ENCODE assay signal across 10 cellular contexts in genomic region chr11:128714881-128715280, GRCh38. TPM values are rescaled to one million over a fixed set of nuclear protein-coding genes. Genes with fewer than 3 reads are reported as not detected.
DNase-seq lines count a peak whose midpoint lies in the region; ATAC-seq and TF ChIP-seq lines count a peak whose summit lies in the region.
"Had no signal": no experiment of that assay in that cellular context is flagged by ENCODE, and none has a peak within 500 bp of the region (broad histone marks: within the 10 kb centered on the region; RNA-seq: fewer than 3 reads in every experiment).

No MANE protein-coding gene starts in this region.

- intact Hi-C loops in heart left ventricle (cut with DNase I) (loop anchor here in 1 of 10 donors (2.0 kb wide), 1 partner anchor 20 kb away; the partner anchor contains the start of gene FLI1), Right ventricle myocardium superior (cut with DNase I) (no loop called here), activated B cell treated with CpG ODN at 0.5 μM for 24 hours (cut with micrococcal nuclease) (loop anchor here (5.0 kb wide), 1 partner anchor 42 kb away; no protein-coding TSS in a partner anchor), A673 (cut with micrococcal nuclease; ENCODE audit: unreplicated experiment) (no loop called here), lower leg skin (cut with DNase I; ENCODE audit: low total_unique reads) (no loop called here)

- peak overlapping the region; percentile 98 for H3K27ac Mint-ChIP-seq in activated B cell treated with CpG ODN at 0.5 μM for 24 hours
- H3K27ac Mint-ChIP-seq in type B pancreatic cell: peak overlapping the region; percentile 98

- no peaks in the 10 kb centered on the region for H3K27me3 Mint-ChIP-seq in activated B cell treated with CpG ODN at 0.5 μM for 24 hours
- peaks cover 3% of the 10 kb centered on the region for H3K27me3 Mint-ChIP-seq in type B pancreatic cell

- peaks cover 9 to 99% (median 76%) of the 10 kb centered on the region in 12 donors for H3K4me1 ChIP-seq in heart left ventricle
- peaks cover 11 to 51% (median 20%) of the 10 kb centered on the region in 3 donors for H3K4me1 ChIP-seq in gastroesophageal sphincter
- no peaks in the 10 kb centered on the region for H3K4me1 ChIP-seq in A673 (ENCODE audit: insufficient read depth, low read length, poor library complexity, severe bottlenecking)

- ATAC-seq in heart left ventricle (no peak), Right ventricle myocardium superior (ENCODE audit: poor library complexity) (no peak), activated B cell treated with CpG ODN at 0.5 μM for 24 hours (ENCODE audit: low read depth) (no peak), gastroesophageal sphincter (no peak), GM21367 (IDR thresholded peaks at IDR 0.05; ENCODE audit: unreplicated experiment) (no peak)

- 70 to 83% (median 76%) methylated on average over 9 of the region's 9 CpGs for WGBS in heart left ventricle, 4 donors
- 39 to 80% methylated on average over 1 to 3 of the region's 9 CpGs for WGBS in gastroesophageal sphincter (ENCODE audit: low coverage in 1 of 2), 2 donors
- WGBS in lower leg skin, 2 donors: 69% methylated on average over 9 of the region's 9 CpGs

- H3K4me1 Mint-ChIP-seq in activated B cell treated with CpG ODN at 0.5 μM for 24 hours (peaks cover 97% of the 10 kb centered on the region), type B pancreatic cell (ENCODE audit: unreplicated experiment) (peaks cover 52% of the 10 kb centered on the region)

- H3K27ac ChIP-seq in heart left ventricle: peak overlapping the region; percentile 36 to 95 (median 72)
- H3K27ac ChIP-seq in gastroesophageal sphincter: peak overlapping the region in 3 of 4 donors; percentile 64 to 75 (median 73)
- no peak overlapping the region for H3K27ac ChIP-seq in A673 (ENCODE audit: low read depth, low read length, poor library complexity, severe bottlenecking)

- no peaks in the 10 kb centered on the region for H3K27me3 ChIP-seq in heart left ventricle
- no peaks in the 10 kb centered on the region for H3K27me3 ChIP-seq in gastroesophageal sphincter
- H3K27me3 ChIP-seq in A673 (replicated peaks; ENCODE audit: insufficient read depth, low read depth, low read length, poor library complexity): peaks cover 24% of the 10 kb centered on the region

- H3K36me3 ChIP-seq in heart left ventricle (no peaks in the 10 kb centered on the region), gastroesophageal sphincter (no peaks in the 10 kb centered on the region), A673 (ENCODE audit: insufficient read depth, low read length, poor library complexity, severe bottlenecking) (no peaks in the 10 kb centered on the region)

- no peaks in the 10 kb centered on the region for H3K9me3 Mint-ChIP-seq in activated B cell treated with CpG ODN at 0.5 μM for 24 hours
- peaks cover 9% of the 10 kb centered on the region for H3K9me3 Mint-ChIP-seq in type B pancreatic cell

- TF ChIP-seq EP300 in gastroesophageal sphincter (IDR thresholded peaks at IDR 0.05): no peak

- CTCF ChIA-PET in activated B cell treated with CpG ODN at 0.5 μM for 24 hours (lab: Charles Lee): interaction anchor here (1.0 to 1.7 kb wide), 2 partner anchors 40 to 543 kb away, joined by 3 to 4 read pairs; no protein-coding TSS in a partner anchor
- CTCF ChIA-PET in A673 (lab: Charles Lee): no interaction called here

- H3K4me3 ChIP-seq in heart left ventricle (no peak overlapping the region), gastroesophageal sphincter (no peak overlapping the region), A673 (ENCODE audit: low read depth, low read length, poor library complexity, severe bottlenecking) (no peak overlapping the region), lower leg skin (ENCODE audit: low read depth, poor library complexity, severe bottlenecking) (no peak overlapping the region)

- no peak for DNase-seq in heart left ventricle
- DNase-seq in Right ventricle myocardium superior: no peak
- DNase-seq in activated B cell treated with CpG ODN at 0.5 μM for 24 hours: no peak
- no peak for DNase-seq in type B pancreatic cell (ENCODE audit: extremely low spot score, unreplicated experiment)
- no peak for DNase-seq in A673 (ENCODE audit: low spot score)
- DNase-seq in lower leg skin (ENCODE audit: low spot score in 2 of 2): no peak
- DNase-seq: activated gamma-delta T cell treated with Interleukin-2 at 50 U/mL for 16 hours; stimulated activated CD4-positive, alpha-beta T cell treated with anti-CD3 and anti-CD28 coated beads, Interleukin-4, amount 100 ng/mL, for 4 hours had no signal

- no peak for TF ChIP-seq POLR2A in heart left ventricle (IDR thresholded peaks at IDR 0.05)
- TF ChIP-seq POLR2A in gastroesophageal sphincter (IDR thresholded peaks at IDR 0.05): no peak
- TF ChIP-seq POLR2A in lower leg skin (IDR thresholded peaks at IDR 0.05): no peak

- no TSS peak for BruUV-seq in A673 (replicated peaks; lab: Mats Ljungman, UMichigan)

- H3K4me3 Mint-ChIP-seq in activated B cell treated with CpG ODN at 0.5 μM for 24 hours (no peak overlapping the region), type B pancreatic cell (peak overlapping the region; percentile 58)

- H3K36me3 Mint-ChIP-seq in activated B cell treated with CpG ODN at 0.5 μM for 24 hours (ENCODE audit: low read depth): peaks cover 11% of the 10 kb centered on the region
- H3K36me3 Mint-ChIP-seq in type B pancreatic cell: peaks cover 15% of the 10 kb centered on the region

- no peak for TF ChIP-seq CTCF in heart left ventricle (IDR thresholded peaks at IDR 0.05)
- no peak for TF ChIP-seq CTCF in activated B cell treated with CpG ODN at 0.5 μM for 24 hours (IDR thresholded peaks at IDR 0.05)
- TF ChIP-seq CTCF in gastroesophageal sphincter (IDR thresholded peaks at IDR 0.05): no peak
- TF ChIP-seq CTCF in type B pancreatic cell (conservative IDR thresholded peaks at IDR 0.05): no peak
- TF ChIP-seq CTCF in A673 (conservative IDR thresholded peaks at IDR 0.05; ENCODE audit: low read depth, low read length): no peak
- no peak for TF ChIP-seq CTCF in lower leg skin (IDR thresholded peaks at IDR 0.05)

- POLR2A ChIA-PET in activated B cell treated with CpG ODN at 0.5 μM for 24 hours (lab: Charles Lee): interaction anchor here (0.6 to 3.6 kb wide), 6 partner anchors 11 to 243 kb away, joined by 3 to 25 read pairs (median 5); partner anchors contain the start of gene FLI1
- POLR2A ChIA-PET in A673 (lab: Charles Lee; ENCODE audit: low non-redundant PET): no interaction called here

- H3K9me3 ChIP-seq in heart left ventricle: no peaks in the 10 kb centered on the region
- no peaks in the 10 kb centered on the region for H3K9me3 ChIP-seq in gastroesophageal sphincter
- H3K9me3 ChIP-seq in A673 (ENCODE audit: low read depth, low read length, poor library complexity, severe bottlenecking): no peaks in the 10 kb centered on the region

RNA-seq across cellular contexts. Expression of gene FLI1, which starts 21.0 kb away (rescaled TPM):
- total RNA-seq in heart left ventricle (10 to 100 TPM in 8 of 9 donors, 1 to 10 TPM in 1; 9.7 to 41.4 (median 19.4) TPM), Right ventricle myocardium superior (14.0 TPM), activated B cell treated with CpG ODN at 0.5 μM for 24 hours (64.9 and 69.2 TPM in 2 replicates), gastroesophageal sphincter (10 to 100 TPM; 13.8 to 21.6 (median 17.9) TPM), type B pancreatic cell (ENCODE audit: low replicate concordance) (2.4 and 20.2 TPM in 2 replicates), A673 (2021) (51.9 and 56.1 TPM in 2 replicates), lower leg skin (10 to 100 TPM in 1 of 4 donors, 1 to 10 TPM in 3; 3.8 to 16.5 (median 6.8) TPM)
- 10 to 100 TPM in 1 of 2 donors, 1 to 10 TPM in 1; 6.7 to 12.4 TPM for polyA plus RNA-seq in heart left ventricle
